29 cellular contexts compared by ENCODE assay signal in genomic region chr19:30479657-30480056, GRCh38.
A peak's percentile ranks its signal among the peaks of the same experiment; 100 is the strongest.
DNase-seq lines count a peak whose midpoint lies in the region; ATAC-seq and TF ChIP-seq lines count a peak whose summit lies in the region.
"Had no signal": no experiment of that assay in that cellular context is flagged by ENCODE, and none has a peak within 500 bp of the region (broad histone marks: within the 10 kb centered on the region; RNA-seq: fewer than 3 reads in every experiment).

No MANE protein-coding gene starts in this region.

- H3K79me2 ChIP-seq in SK-N-SH (ENCODE audit: insufficient read depth) (no peaks in the 10 kb centered on the region), neural progenitor cell (ENCODE audit: low read depth) (no peaks in the 10 kb centered on the region)

- peak overlapping the region in 1 of 2 experiments; percentile 60; a peak in 2 of 4 replicates for H3K27ac ChIP-seq in SK-N-SH (ENCODE audit: low read depth in 2 of 2, low read length in 1 of 2)
- peak overlapping the region; percentile 62 for H3K27ac ChIP-seq in layer of hippocampus (ENCODE audit: low read depth, low read length)
- no peak overlapping the region for H3K27ac ChIP-seq in neural progenitor cell
- H3K27ac ChIP-seq: 22Rv1, C4-2B, GM23248 had no signal

- H2AFZ ChIP-seq in SK-N-SH (ENCODE audit: low read depth): no peak overlapping the region
- H2AFZ ChIP-seq in neural progenitor cell (replicated peaks): peak overlapping the region; percentile 47
- H2AFZ ChIP-seq: GM23248 had no signal

- TF ChIP-seq EP300 in SK-N-SH (IDR thresholded peaks at IDR 0.05; ENCODE audit: borderline replicate concordance in 1 of 2, low read depth in 1 of 2, low read length in 1 of 2): no peak

- H3K9me2 ChIP-seq in SK-N-SH: no peaks in the 10 kb centered on the region

- H4K20me1 ChIP-seq in SK-N-SH (ENCODE audit: insufficient read depth) (no peaks in the 10 kb centered on the region), neural progenitor cell (ENCODE audit: low read depth) (no peaks in the 10 kb centered on the region)

- H3K4me3 ChIP-seq in SK-N-SH (ENCODE audit: low read depth in 2 of 2, low read length in 1 of 2) (no peak overlapping the region), neural progenitor cell (no peak overlapping the region), foreskin fibroblast (ENCODE audit: low read depth in 1 of 2, low read length in 2 of 2) (no peak overlapping the region)
- H3K4me3 ChIP-seq: GM12878, GM23248, K562 had no signal

- POLR2A ChIA-PET in SK-N-SH (lab: Yijun Ruan, JAX): no interaction called here

- TF ChIP-seq CTCF in SK-N-SH (IDR thresholded peaks at IDR 0.05) (no peak), neural progenitor cell (IDR thresholded peaks at IDR 0.05) (no peak), foreskin fibroblast (IDR thresholded peaks at IDR 0.05; ENCODE audit: low read depth, low read length) (no peak)

- H3K9me3 Mint-ChIP-seq in neural progenitor cell: peaks cover 6% of the 10 kb centered on the region
- H3K9me3 Mint-ChIP-seq in activated naive CD4-positive, alpha-beta T cell treated with anti-CD3 and anti-CD28 coated beads, Interleukin-2, amount 50 U/mL, for 72 hours: peaks cover 14 to 22% of the 10 kb centered on the region in 2 donors
- H3K9me3 Mint-ChIP-seq: CD8-positive, alpha-beta T cell had no signal

- H3K4me2 ChIP-seq in SK-N-SH: no peak overlapping the region
- no peak overlapping the region for H3K4me2 ChIP-seq in neural progenitor cell

- H3K4me1 ChIP-seq in SK-N-SH (ENCODE audit: control insufficient read depth in 1 of 2, insufficient read depth in 2 of 2, low read depth in 1 of 2, low read length in 1 of 2): peaks cover 0 to 17% of the 10 kb centered on the region in 2 experiments; a peak in 1 of 4 replicates
- no peaks in the 10 kb centered on the region for H3K4me1 ChIP-seq in neural progenitor cell

- no peak; the same call in 1 of the 2 replicates for TF ChIP-seq RAD21 in SK-N-SH (IDR thresholded peaks at IDR 0.05; ENCODE audit: low read length)

- H3K27me3 ChIP-seq in SK-N-SH (ENCODE audit: insufficient read depth): no peaks in the 10 kb centered on the region
- no peaks in the 10 kb centered on the region for H3K27me3 ChIP-seq in layer of hippocampus (ENCODE audit: control insufficient read depth, insufficient read depth, low read length)
- H3K27me3 ChIP-seq in neural progenitor cell: no peaks in the 10 kb centered on the region

- H3K9ac ChIP-seq in SK-N-SH (no peak overlapping the region), neural progenitor cell (no peak overlapping the region)
- H3K9ac ChIP-seq: GM23248 had no signal

- H3K36me3 ChIP-seq in SK-N-SH (replicated peaks in 1 of 2; ENCODE audit: control insufficient read depth in 1 of 2, insufficient read depth in 2 of 2, low read length in 1 of 2) (no peaks in the 10 kb centered on the region), neural progenitor cell (no peaks in the 10 kb centered on the region)

- CTCF ChIA-PET in SK-N-SH (lab: Yijun Ruan, JAX): no interaction called here

- no peaks in the 10 kb centered on the region for H3K9me3 ChIP-seq in SK-N-SH
- no peaks in the 10 kb centered on the region for H3K9me3 ChIP-seq in neural progenitor cell (ENCODE audit: low read depth)
- H3K9me3 ChIP-seq: Caco-2 had no signal

- H3K27me3 Mint-ChIP-seq in neural progenitor cell (ENCODE audit: insufficient read depth, low read depth): peaks cover 9% of the 10 kb centered on the region

- peak overlapping the region; percentile 46 for H3K27ac Mint-ChIP-seq in neural progenitor cell
- H3K27ac Mint-ChIP-seq in activated naive CD4-positive, alpha-beta T cell treated with anti-CD3 and anti-CD28 coated beads, Interleukin-2, amount 50 U/mL, for 72 hours: no peak overlapping the region
- H3K27ac Mint-ChIP-seq: B cell; CD8-positive, alpha-beta T cell had no signal

- no peak for ATAC-seq in SK-N-SH treated with all-trans-retinoic acid at 6 μM for 48 hours
- ATAC-seq in activated naive CD4-positive, alpha-beta T cell treated with anti-CD3 and anti-CD28 coated beads, Interleukin-2, amount 50 U/mL, for 72 hours: no peak
- ATAC-seq: CD8-positive, alpha-beta T cell; GM12878; K562; PC-3 had no signal

- no peak overlapping the region for H3K4me3 Mint-ChIP-seq in neural progenitor cell
- H3K4me3 Mint-ChIP-seq: B cell; CD8-positive, alpha-beta T cell had no signal

- peaks cover 3% of the 10 kb centered on the region for H3K36me3 Mint-ChIP-seq in neural progenitor cell
- H3K36me3 Mint-ChIP-seq in activated naive CD4-positive, alpha-beta T cell treated with anti-CD3 and anti-CD28 coated beads, Interleukin-2, amount 50 U/mL, for 72 hours: peaks cover 4 to 6% of the 10 kb centered on the region in 2 donors
- H3K36me3 Mint-ChIP-seq: CD8-positive, alpha-beta T cell had no signal

- no peaks in the 10 kb centered on the region for H3F3A ChIP-seq in SK-N-SH (replicated peaks; ENCODE audit: insufficient read depth)
- no peaks in the 10 kb centered on the region for H3F3A ChIP-seq in neural progenitor cell (ENCODE audit: low read depth)

- no peak for DNase-seq in SK-N-SH
- no peak for DNase-seq in neural progenitor cell (ENCODE audit: low spot score)
- DNase-seq in effector CD8-positive, alpha-beta T cell (lab: John Stamatoyannopoulos, UW): no peak
- no peak for DNase-seq in ureter (ENCODE audit: low spot score)
- DNase-seq in foreskin fibroblast: no peak
- no peak for DNase-seq in activated naive CD4-positive, alpha-beta T cell treated with anti-CD3 and anti-CD28 coated beads, Interleukin-2, amount 50 U/mL, for 72 hours (ENCODE audit: low spot score in 2 of 2)
- DNase-seq: Caco-2; CD8-positive, alpha-beta T cell; DMS79; EL; GDM1; HCEC 1CT; Kasumi-1; NCI-H1105 treated with DMSO at 0.1 percent for 48 hours; NCI-H146; NCI-H1930; NCI-H2107; NCI-H524 treated with DMSO at 0.1 percent for 48 hours; NCI-H82; NK-92 treated with Interleukin-12 subunit alpha and Interleukin-12 subunit beta, amount 100 ng/mL, for 24 hours; PC-3 had no signal

- 28% methylated on average over 6 of the region's 6 CpGs for WGBS in SK-N-SH (ENCODE audit: low lambda C conversion rate)

- H3K4me1 Mint-ChIP-seq in neural progenitor cell: peaks cover 27% of the 10 kb centered on the region
- H3K4me1 Mint-ChIP-seq: B cell had no signal

TF ChIP-seq in SK-N-SH, 30 proteins besides CTCF, POLR2A, EP300 and RAD21:
- TF ChIP-seq MAX (IDR thresholded peaks at IDR 0.05; ENCODE audit: low read depth) (no peak), NFIC (IDR thresholded peaks at IDR 0.05; ENCODE audit: borderline replicate concordance) (no peak), MXI1 (IDR thresholded peaks at IDR 0.05; ENCODE audit: low read depth, low read length) (peak; percentile 29; the same call in 1 of the 2 replicates), RCOR1 (IDR thresholded peaks at IDR 0.05; ENCODE audit: low read length) (no peak), JUND (IDR thresholded peaks at IDR 0.05) (no peak), GATA2 (CRISPR knock-in tag; IDR thresholded peaks at IDR 0.05) (peak; percentile 8; the same call in 1 of the 2 replicates)

TF ChIP-seq in SK-N-SH treated with all-trans-retinoic acid at 6 μM for 48 hours, 23 proteins besides CTCF, POLR2A, EP300 and RAD21:
- TF ChIP-seq TSHZ2 (CRISPR knock-in tag; IDR thresholded peaks at IDR 0.05): no peak
